26 cellular contexts compared by ENCODE assay signal in genomic region chr18:52948878-52949444, GRCh38.
"Had no signal": no experiment of that assay in that cellular context is flagged by ENCODE, and none has a peak within 500 bp of the region (broad histone marks: within the 10 kb centered on the region; RNA-seq: fewer than 3 reads in every experiment).

No MANE protein-coding gene starts in this region.

- H3K9me3 ChIP-seq: colonic mucosa, gastroesophageal sphincter, heart left ventricle, psoas muscle, sigmoid colon, stomach, thyroid gland had no signal

- H3K36me3 ChIP-seq: colonic mucosa, gastroesophageal sphincter, heart left ventricle, sigmoid colon, stomach, thyroid gland had no signal

- ATAC-seq: esophagus mucosa; foreskin keratinocyte; gastroesophageal sphincter; heart left ventricle; left colon; naive thymus-derived CD8-positive, alpha-beta T cell; psoas muscle; right cardiac atrium; stimulated activated effector memory CD8-positive, alpha-beta T cell treated with anti-CD3 and anti-CD28 coated beads, Interleukin-12 subunit alpha, Interleukin-12 subunit beta, amount 100 ng/mL, for 72 hours had no signal

- H3K4me3 ChIP-seq: colonic mucosa, gastroesophageal sphincter, heart left ventricle, psoas muscle, sigmoid colon, stomach, thyroid gland had no signal

- DNase-seq: colonic mucosa; effector CD8-positive, alpha-beta T cell; endodermal cell; foreskin keratinocyte; heart left ventricle; hippocampal formation; left colon; mammary epithelial cell; mesendoderm; midbrain; naive thymus-derived CD8-positive, alpha-beta T cell; nephron progenitor cell; nucleus accumbens; psoas muscle; right cardiac atrium; sigmoid colon; stimulated activated CD4-positive, alpha-beta T cell treated with anti-CD3 and anti-CD28 coated beads, Interleukin-2, amount 100 ng/mL, for 24 hours; stimulated activated CD4-positive, alpha-beta T cell treated with anti-CD3 and anti-CD28 coated beads, Interleukin-4, amount 100 ng/mL, for 24 hours; stimulated activated naive CD4-positive, alpha-beta T cell treated with Interleukin-2 at 50 U/mL for 16 hours; stomach; thyroid gland; trophoblast cell had no signal

- H3K27me3 ChIP-seq: colonic mucosa, foreskin keratinocyte, heart left ventricle, sigmoid colon, stomach, thyroid gland had no signal

- H3K27ac ChIP-seq: colonic mucosa, epithelial cell of prostate, foreskin keratinocyte, gastroesophageal sphincter, heart left ventricle, psoas muscle, sigmoid colon, stomach, thyroid gland had no signal

- H3K4me1 ChIP-seq: colonic mucosa, foreskin keratinocyte, gastroesophageal sphincter, heart left ventricle, psoas muscle, sigmoid colon had no signal
